8 cellular contexts compared by ENCODE assay signal in genomic region chr20:37179671-37180524, GRCh38. TPM values are rescaled to one million over a fixed set of nuclear protein-coding genes. Genes with fewer than 3 reads are reported as not detected.
DNase-seq lines count a peak whose midpoint lies in the region; ATAC-seq and TF ChIP-seq lines count a peak whose summit lies in the region.

No MANE protein-coding gene starts in this region.

- DNase-seq in right atrium auricular region (ENCODE audit: low spot score) (no peak), Right ventricle myocardium superior (no peak), SK-N-MC (ENCODE audit: low read depth, low spot score) (no peak), epithelial cell of esophagus (ENCODE audit: low read depth) (peak; percentile 75), NCI-H524 (lab: John Stamatoyannopoulos, UW) (no peak)
- no peak for DNase-seq in stimulated activated CD4-positive, alpha-beta T cell treated with anti-CD3 and anti-CD28 coated beads, Interleukin-1b, Interleukin-23, amount 100 ng/mL, for 48 hours

- intact Hi-C loops in Right ventricle myocardium superior (cut with DNase I), result no loop called here

- TF ChIP-seq CTCF in right atrium auricular region (IDR thresholded peaks at IDR 0.05), result no peak
- no peak for TF ChIP-seq CTCF in epithelial cell of esophagus (IDR thresholded peaks at IDR 0.05; ENCODE audit: insufficient read depth, low read depth, low read length, missing control alignments)

- H3K9me3 ChIP-seq in right atrium auricular region (no peaks in the 10 kb centered on the region), SK-N-MC (ENCODE audit: low read depth, low read length) (no peaks in the 10 kb centered on the region), neuron (ENCODE audit: low read length) (no peaks in the 10 kb centered on the region)

- H2AFZ ChIP-seq in neuron (ENCODE audit: low read depth, low read length), result peak overlapping the region; percentile 75

- ATAC-seq in Right ventricle myocardium superior (ENCODE audit: poor library complexity) (no peak), HG03354 (IDR thresholded peaks at IDR 0.05; ENCODE audit: poor library complexity, severe bottlenecking, unreplicated experiment) (no peak)

- H3K36me3 ChIP-seq in right atrium auricular region (peaks cover 9% of the 10 kb centered on the region), SK-N-MC (ENCODE audit: insufficient read depth, low read length) (peaks cover 28% of the 10 kb centered on the region), neuron (ENCODE audit: insufficient read depth, low read length) (peaks cover 15% of the 10 kb centered on the region)

- peak overlapping the region; percentile 86 to 93 for H3K4me3 ChIP-seq in right atrium auricular region
- peak overlapping the region; percentile 97 for H3K4me3 ChIP-seq in SK-N-MC
- peak overlapping the region; percentile 80 for H3K4me3 ChIP-seq in epithelial cell of esophagus (ENCODE audit: low read length)
- peak overlapping the region; percentile 74 for H3K4me3 ChIP-seq in neuron (ENCODE audit: low read length)

- H3K27ac ChIP-seq in right atrium auricular region, result peak overlapping the region; percentile 96 to 98
- H3K27ac ChIP-seq in SK-N-MC, result peak overlapping the region; percentile 94

- peak overlapping the region; percentile 99 for H3K9ac ChIP-seq in SK-N-MC (ENCODE audit: insufficient read length)

- H3K27me3 ChIP-seq in right atrium auricular region (no peaks in the 10 kb centered on the region), neuron (ENCODE audit: insufficient read depth, low read length) (no peaks in the 10 kb centered on the region)

- H3K4me1 ChIP-seq in right atrium auricular region (peaks cover 0 to 35% of the 10 kb centered on the region in 2 donors), neuron (ENCODE audit: insufficient read depth, low read length) (peaks cover 9% of the 10 kb centered on the region)

RNA-seq across cellular contexts. Expression of gene MROH8, which starts 0.6 kb away (rescaled TPM):
- total RNA-seq in right atrium auricular region (1 to 10 TPM; 3.8 to 5.8 TPM), Right ventricle myocardium superior (3.8 TPM)

RNA-seq across cellular contexts. Expression of gene RPN2, which starts 0.8 kb away (rescaled TPM):
- total RNA-seq in right atrium auricular region, result 100 to 1,000 TPM; 126 to 129 TPM
- 86.0 TPM for total RNA-seq in Right ventricle myocardium superior
